ENCODE assay signal across 11 cellular contexts in the genomic region with DNA sequence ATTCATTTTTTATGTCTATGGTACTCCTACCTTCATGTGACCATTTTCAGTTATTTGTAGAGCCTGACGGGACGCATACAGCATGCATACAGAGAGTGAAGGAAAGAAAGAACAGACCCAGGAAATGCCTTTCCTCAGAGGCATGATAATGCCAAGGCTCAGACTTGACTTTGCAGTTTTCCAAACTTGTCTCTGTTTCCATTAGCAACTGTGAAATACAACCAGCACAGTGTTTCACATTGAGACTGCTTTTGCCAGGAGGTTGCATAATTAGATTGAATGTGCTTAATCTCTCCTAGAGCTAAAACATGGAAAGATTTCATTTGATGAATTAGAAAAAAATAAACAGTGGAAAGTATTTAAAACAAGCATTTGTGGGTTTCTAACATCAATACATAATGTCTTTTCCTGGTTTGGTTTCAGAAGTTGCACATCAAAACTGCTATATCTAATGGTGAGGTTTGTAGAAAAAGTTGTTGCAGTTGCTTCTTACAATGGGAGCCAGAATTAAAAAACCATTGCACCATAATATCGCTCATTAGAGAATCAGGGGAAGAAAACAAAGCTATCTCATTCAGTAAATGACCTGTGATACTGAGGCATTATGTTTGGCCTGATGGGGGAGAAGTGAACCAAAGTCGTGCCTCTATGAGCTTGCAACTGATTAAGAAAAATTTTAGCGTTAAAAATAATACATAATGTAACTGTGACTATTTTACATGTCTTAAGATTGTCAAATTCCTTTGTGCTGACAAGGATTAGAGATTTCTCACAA.
DNase-seq lines count a peak whose midpoint lies in the region; TF ChIP-seq lines count a peak whose summit lies in the region.
"Had no signal": no experiment of that assay in that cellular context is flagged by ENCODE, and none has a peak within 500 bp of the region (broad histone marks: within the 10 kb centered on the region; RNA-seq: fewer than 3 reads in every experiment).

No MANE protein-coding gene starts in this region.

- WGBS in ovary, 3 donors: 21 to 27% (median 24%) methylated on average over 5 of the region's 5 CpGs

- no peak for TF ChIP-seq EP300 in ovary (IDR thresholded peaks at IDR 0.05)

- no peak overlapping the region for H3K4me3 Mint-ChIP-seq in MCF 10A (ENCODE audit: unreplicated experiment)

- DNase-seq in breast epithelium (ENCODE audit: low spot score in 2 of 2): no peak
- no peak for DNase-seq in MCF 10A (ENCODE audit: unreplicated experiment)
- DNase-seq in fibroblast of the aortic adventitia (ENCODE audit: low read depth): peak; percentile 91
- DNase-seq in uterus: no peak
- no peak for DNase-seq in NCI-H2081 (lab: John Stamatoyannopoulos, UW)
- DNase-seq in NCI-H524 (lab: John Stamatoyannopoulos, UW): no peak
- DNase-seq in ovary: no peak
- DNase-seq: activated T-cell treated with anti-CD3 and anti-CD28 coated beads, Interleukin-2, amount 50 U/mL, for 1 hour; NCI-H2029; posterior cingulate gyrus had no signal

- H3K36me3 ChIP-seq in breast epithelium (no peaks in the 10 kb centered on the region), muscle layer of duodenum (ENCODE audit: control insufficient read depth in 1 of 2, insufficient read depth in 2 of 2, low read length in 2 of 2) (no peaks in the 10 kb centered on the region), uterus (no peaks in the 10 kb centered on the region), ovary (no peaks in the 10 kb centered on the region)

- intact Hi-C loops in breast epithelium (cut with DNase I; ENCODE audit: low total_unique reads): no loop called here
- intact Hi-C loops in MCF 10A (cut with micrococcal nuclease): no loop called here
- intact Hi-C loops in uterus (cut with DNase I; ENCODE audit: low total_unique reads): no loop called here
- intact Hi-C loops in ovary (cut with DNase I): no loop called here

- H3K27me3 Mint-ChIP-seq in MCF 10A (ENCODE audit: insufficient read depth, unreplicated experiment): no peaks in the 10 kb centered on the region

- H3K27ac ChIP-seq in breast epithelium (peak overlapping the region; percentile 73 to 76), muscle layer of duodenum (ENCODE audit: low read length) (peak overlapping the region; percentile 52), uterus (peak overlapping the region; percentile 16 to 61), ovary (no peak overlapping the region)

- H3K27ac Mint-ChIP-seq in MCF 10A (ENCODE audit: low read depth, unreplicated experiment): no peak overlapping the region

- H3K36me3 Mint-ChIP-seq in MCF 10A (ENCODE audit: insufficient read depth, unreplicated experiment): no peaks in the 10 kb centered on the region

- no peaks in the 10 kb centered on the region for H3K27me3 ChIP-seq in breast epithelium
- H3K27me3 ChIP-seq in muscle layer of duodenum (ENCODE audit: low read depth, low read length): no peaks in the 10 kb centered on the region
- H3K27me3 ChIP-seq in uterus: no peaks in the 10 kb centered on the region
- no peaks in the 10 kb centered on the region for H3K27me3 ChIP-seq in ovary

- CTCF ChIA-PET in MCF 10A (lab: Yijun Ruan, JAX): interaction anchor here (1.5 kb wide), 1 partner anchor 193 kb away, joined by 4 read pairs; no protein-coding TSS in a partner anchor

- TF ChIP-seq CTCF in breast epithelium (IDR thresholded peaks at IDR 0.05) (no peak), MCF 10A (IDR thresholded peaks at IDR 0.05; ENCODE audit: unreplicated experiment) (no peak), fibroblast of the aortic adventitia (IDR thresholded peaks at IDR 0.05; ENCODE audit: insufficient read depth, low read length) (no peak), uterus (IDR thresholded peaks at IDR 0.05) (no peak), ovary (IDR thresholded peaks at IDR 0.05) (no peak)

- POLR2A ChIA-PET in MCF 10A (lab: Yijun Ruan, JAX): interaction anchor here (1.0 kb wide), 1 partner anchor 21 kb away, joined by 3 read pairs; no protein-coding TSS in a partner anchor

- H3K4me1 ChIP-seq in breast epithelium (peaks cover 0 to 4% of the 10 kb centered on the region in 2 donors), muscle layer of duodenum (ENCODE audit: control insufficient read depth in 1 of 2, insufficient read depth in 2 of 2, low read length in 2 of 2) (peaks cover 0 to 19% of the 10 kb centered on the region in 2 donors), uterus (no peaks in the 10 kb centered on the region), ovary (ENCODE audit: insufficient read depth) (no peaks in the 10 kb centered on the region)

- no TSS peak for BruUV-seq in MCF 10A (replicated peaks; lab: Mats Ljungman, UMichigan)

- no peak for TF ChIP-seq POLR2A in breast epithelium (IDR thresholded peaks at IDR 0.05)
- no peak for TF ChIP-seq POLR2A in uterus (IDR thresholded peaks at IDR 0.05)
- no peak for TF ChIP-seq POLR2A in ovary (IDR thresholded peaks at IDR 0.05)

- H3K4me3 ChIP-seq in breast epithelium (no peak overlapping the region), fibroblast of the aortic adventitia (ENCODE audit: low read depth, low read length) (no peak overlapping the region), muscle layer of duodenum (ENCODE audit: low read depth in 1 of 2, low read length in 2 of 2) (peak overlapping the region in 1 of 2 donors; percentile 2), uterus (no peak overlapping the region), ovary (no peak overlapping the region)

- no peaks in the 10 kb centered on the region for H3K9me3 Mint-ChIP-seq in MCF 10A (ENCODE audit: unreplicated experiment)

- no peaks in the 10 kb centered on the region for H3K9me3 ChIP-seq in breast epithelium
- no peaks in the 10 kb centered on the region for H3K9me3 ChIP-seq in muscle layer of duodenum (ENCODE audit: control insufficient read depth in 1 of 2, low read length in 2 of 2)
- no peaks in the 10 kb centered on the region for H3K9me3 ChIP-seq in uterus
- H3K9me3 ChIP-seq in ovary: no peaks in the 10 kb centered on the region

- H3K4me1 Mint-ChIP-seq in MCF 10A (ENCODE audit: insufficient read depth, unreplicated experiment): no peaks in the 10 kb centered on the region

Comparison
In these comparisons a context has a peak if more than half of its experiments do, and no peak if none do; other contexts are left out.
1. H3K27ac ChIP-seq: peak in breast epithelium (2 of 2), muscle layer of duodenum (single experiment) and uterus (2 of 2); none in ovary (0 of 2).